In genomic region chr1:29245876-29246275, GRCh38 we compare ENCODE assay signal across 8 cellular contexts. TPM values are rescaled to one million over a fixed set of nuclear protein-coding genes. Genes with fewer than 3 reads are reported as not detected.
DNase-seq lines count a peak whose midpoint lies in the region; ATAC-seq and TF ChIP-seq lines count a peak whose summit lies in the region.

No MANE protein-coding gene starts in this region.

- POLR2A ChIA-PET in activated CD4-positive, alpha-beta memory T cell treated with anti-CD3 and anti-CD28 coated beads for 36 hours (lab: Charles Lee): no interaction called here
- POLR2A ChIA-PET in activated CD4-positive, alpha-beta memory T cell treated with anti-CD3 and anti-CD28 coated beads, Interleukin-2, amount 10 ng/mL, durations not matched to agents 7 days and 5 days (lab: Charles Lee): no interaction called here
- POLR2A ChIA-PET in Panc1 (lab: Charles Lee): no interaction called here

- H3K27ac Mint-ChIP-seq in activated CD4-positive, alpha-beta memory T cell treated with anti-CD3 and anti-CD28 coated beads for 36 hours: no peak overlapping the region
- H3K27ac Mint-ChIP-seq in activated CD4-positive, alpha-beta memory T cell treated with anti-CD3 and anti-CD28 coated beads, Interleukin-2, amount 10 ng/mL, durations not matched to agents 7 days and 5 days: no peak overlapping the region

- no peak overlapping the region for H3K4me3 Mint-ChIP-seq in activated CD4-positive, alpha-beta memory T cell treated with anti-CD3 and anti-CD28 coated beads for 36 hours
- no peak overlapping the region for H3K4me3 Mint-ChIP-seq in activated CD4-positive, alpha-beta memory T cell treated with anti-CD3 and anti-CD28 coated beads, Interleukin-2, amount 10 ng/mL, durations not matched to agents 7 days and 5 days

- in situ Hi-C loops in Panc1 (cut with HindIII; ENCODE audit: low pct_unique_long_range_greater_than_20kb, low sequenced_read_pairs): no loop called here

- H3K4me1 Mint-ChIP-seq in activated CD4-positive, alpha-beta memory T cell treated with anti-CD3 and anti-CD28 coated beads for 36 hours (ENCODE audit: low read depth): no peaks in the 10 kb centered on the region
- H3K4me1 Mint-ChIP-seq in activated CD4-positive, alpha-beta memory T cell treated with anti-CD3 and anti-CD28 coated beads, Interleukin-2, amount 10 ng/mL, durations not matched to agents 7 days and 5 days: no peaks in the 10 kb centered on the region

- no peak for TF ChIP-seq POLR2A in testis (IDR thresholded peaks at IDR 0.05)

- TF ChIP-seq CTCF in Panc1 (IDR thresholded peaks at IDR 0.05): peak; percentile 74; the same call in 1 of the 2 replicates
- TF ChIP-seq CTCF in foreskin keratinocyte (conservative IDR thresholded peaks at IDR 0.05): peak; percentile 81
- TF ChIP-seq CTCF in testis (IDR thresholded peaks at IDR 0.05): peak in 1 of 3 experiments; percentile 14

- H3K9me3 Mint-ChIP-seq in activated CD4-positive, alpha-beta memory T cell treated with anti-CD3 and anti-CD28 coated beads for 36 hours: no peaks in the 10 kb centered on the region
- H3K9me3 Mint-ChIP-seq in activated CD4-positive, alpha-beta memory T cell treated with anti-CD3 and anti-CD28 coated beads, Interleukin-2, amount 10 ng/mL, durations not matched to agents 7 days and 5 days: no peaks in the 10 kb centered on the region

- ATAC-seq in Panc1 (peak; percentile 75), foreskin keratinocyte (peak; percentile 42)

- H3K27me3 ChIP-seq in Panc1 (ENCODE audit: control insufficient read depth, insufficient read depth, low read length) (no peaks in the 10 kb centered on the region), foreskin keratinocyte (no peaks in the 10 kb centered on the region), testis (no peaks in the 10 kb centered on the region)

- H3K27ac ChIP-seq in Panc1 (ENCODE audit: low read length) (no peak overlapping the region), foreskin keratinocyte (no peak overlapping the region), testis (no peak overlapping the region)

- no peaks in the 10 kb centered on the region for H3K36me3 Mint-ChIP-seq in activated CD4-positive, alpha-beta memory T cell treated with anti-CD3 and anti-CD28 coated beads for 36 hours
- H3K36me3 Mint-ChIP-seq in activated CD4-positive, alpha-beta memory T cell treated with anti-CD3 and anti-CD28 coated beads, Interleukin-2, amount 10 ng/mL, durations not matched to agents 7 days and 5 days (ENCODE audit: low read depth): no peaks in the 10 kb centered on the region

- intact Hi-C loops in activated CD4-positive, alpha-beta memory T cell treated with anti-CD3 and anti-CD28 coated beads for 36 hours (cut with micrococcal nuclease): no loop called here
- intact Hi-C loops in Panc1 (cut with micrococcal nuclease; ENCODE audit: unreplicated experiment) (loop anchor here (10.0 kb wide), 1 partner anchor 99 kb away; no protein-coding TSS in a partner anchor), testis (cut with DNase I; ENCODE audit: low total_unique reads) (no loop called here)

- H3K9me3 ChIP-seq in Panc1 (ENCODE audit: control insufficient read depth, insufficient read depth, low read depth, low read length): no peaks in the 10 kb centered on the region
- H3K9me3 ChIP-seq in testis: no peaks in the 10 kb centered on the region

- no peak overlapping the region for H3K4me3 ChIP-seq in Panc1 (ENCODE audit: low read depth in 2 of 2, low read length in 2 of 2)
- H3K4me3 ChIP-seq in testis: no peak overlapping the region

- H3K36me3 ChIP-seq in Panc1 (ENCODE audit: control insufficient read depth, insufficient read depth, low read length) (no peaks in the 10 kb centered on the region), testis (ENCODE audit: low read depth, missing control alignments) (no peaks in the 10 kb centered on the region)

- peaks cover 19% of the 10 kb centered on the region for H3K27me3 Mint-ChIP-seq in activated CD4-positive, alpha-beta memory T cell treated with anti-CD3 and anti-CD28 coated beads for 36 hours
- H3K27me3 Mint-ChIP-seq in activated CD4-positive, alpha-beta memory T cell treated with anti-CD3 and anti-CD28 coated beads, Interleukin-2, amount 10 ng/mL, durations not matched to agents 7 days and 5 days: peaks cover 13% of the 10 kb centered on the region

- no TSS peak for BruUV-seq in Panc1 (replicated peaks; lab: Mats Ljungman, UMichigan)

- no peaks in the 10 kb centered on the region for H3K4me1 ChIP-seq in Panc1 (ENCODE audit: control insufficient read depth, insufficient read depth, low read length)
- H3K4me1 ChIP-seq in foreskin keratinocyte: peaks cover 15% of the 10 kb centered on the region
- no peaks in the 10 kb centered on the region for H3K4me1 ChIP-seq in testis

- CTCF ChIA-PET in activated CD4-positive, alpha-beta memory T cell treated with anti-CD3 and anti-CD28 coated beads for 36 hours (lab: Charles Lee): interaction anchor here (0.7 kb wide), 1 partner anchor 185 kb away, joined by 3 read pairs; no protein-coding TSS in a partner anchor
- CTCF ChIA-PET in activated CD4-positive, alpha-beta memory T cell treated with anti-CD3 and anti-CD28 coated beads, Interleukin-2, amount 10 ng/mL, durations not matched to agents 7 days and 5 days (lab: Charles Lee): interaction anchor here (1.4 kb wide), 1 partner anchor 1135 kb away, joined by 3 read pairs; no protein-coding TSS in a partner anchor
- CTCF ChIA-PET in Panc1 (lab: Charles Lee): interaction anchor here (0.6 to 1.0 kb wide), 3 partner anchors 97 to 1135 kb away, joined by 3 read pairs; no protein-coding TSS in a partner anchor

- 87 to 90% methylated on average over 5 of the region's 5 CpGs for WGBS in testis, 2 donors

- peak; percentile 36 for DNase-seq in activated CD4-positive, alpha-beta memory T cell treated with anti-CD3 and anti-CD28 coated beads for 36 hours
- DNase-seq in activated CD4-positive, alpha-beta memory T cell treated with anti-CD3 and anti-CD28 coated beads, Interleukin-2, amount 10 ng/mL, durations not matched to agents 7 days and 5 days: no peak
- DNase-seq in Panc1 (ENCODE audit: low read depth, low spot score) (peak; percentile 24), foreskin keratinocyte (peak in 1 of 2 donors; percentile 44), testis (peak; percentile 28)
- no peak for DNase-seq in stimulated activated CD4-positive, alpha-beta T cell treated with anti-CD3 and anti-CD28 coated beads, Interleukin-2, amount 100 ng/mL, for 24 hours
- DNase-seq in stimulated activated CD4-positive, alpha-beta T cell treated with anti-CD3 and anti-CD28 coated beads, Interleukin-1b, Interleukin-23, amount 100 ng/mL, for 48 hours: no peak
- no peak for DNase-seq in effector CD8-positive, alpha-beta T cell (lab: John Stamatoyannopoulos, UW)

RNA-seq across cellular contexts. Expression of gene PTPRU, which starts 9.6 kb away (rescaled TPM):
- total RNA-seq in activated CD4-positive, alpha-beta memory T cell treated with anti-CD3 and anti-CD28 coated beads for 36 hours: under 1 TPM; 0.17 to 0.85 TPM
- under 1 TPM; 0.13 to 0.68 TPM for total RNA-seq in activated CD4-positive, alpha-beta memory T cell treated with anti-CD3 and anti-CD28 coated beads, Interleukin-2, amount 10 ng/mL, durations not matched to agents 7 days and 5 days
- total RNA-seq in Panc1 (2021; ENCODE audit: unreplicated experiment) (0.72 TPM), foreskin keratinocyte (16.1 and 17.5 TPM in 2 replicates), testis (10 to 100 TPM; 21.7 to 39.1 TPM)
- 2.4 TPM for polyA plus RNA-seq in Panc1 (2012; ENCODE audit: insufficient read length)
- polyA plus RNA-seq in foreskin keratinocyte (8.6 and 9.4 TPM in 2 replicates), testis (ENCODE audit: insufficient read depth, low read depth, low replicate concordance) (13.3 TPM)

RNA-seq across cellular contexts. Expression of gene MECR, which starts 15.1 kb away (rescaled TPM):
- total RNA-seq in activated CD4-positive, alpha-beta memory T cell treated with anti-CD3 and anti-CD28 coated beads for 36 hours: 10 to 100 TPM; 34.7 to 37.2 TPM
- 10 to 100 TPM; 13.9 to 17.6 TPM for total RNA-seq in activated CD4-positive, alpha-beta memory T cell treated with anti-CD3 and anti-CD28 coated beads, Interleukin-2, amount 10 ng/mL, durations not matched to agents 7 days and 5 days
- 25.7 TPM for total RNA-seq in Panc1 (2021; ENCODE audit: unreplicated experiment)
- 31.2 TPM for polyA plus RNA-seq in Panc1 (2012; ENCODE audit: insufficient read length)
- total RNA-seq in foreskin keratinocyte: 30.5 and 35.7 TPM in 2 replicates
- polyA plus RNA-seq in foreskin keratinocyte: 31.7 and 33.6 TPM in 2 replicates
- 10 to 100 TPM; 37.3 to 38.9 TPM for total RNA-seq in testis
- polyA plus RNA-seq in testis (ENCODE audit: insufficient read depth, low read depth, low replicate concordance): 33.7 TPM

Comparison
In these comparisons a context has a peak if more than half of its experiments do, and no peak if none do; other contexts are left out.
1. DNase-seq: peak in activated CD4-positive, alpha-beta memory T cell treated with anti-CD3 and anti-CD28 coated beads for 36 hours (single experiment), Panc1 (single experiment) and testis (single experiment); none in activated CD4-positive, alpha-beta memory T cell treated with anti-CD3 and anti-CD28 coated beads, Interleukin-2, amount 10 ng/mL, durations not matched to agents 7 days and 5 days (single experiment), stimulated activated CD4-positive, alpha-beta T cell treated with anti-CD3 and anti-CD28 coated beads, Interleukin-2, amount 100 ng/mL, for 24 hours (0 of 2), stimulated activated CD4-positive, alpha-beta T cell treated with anti-CD3 and anti-CD28 coated beads, Interleukin-1b, Interleukin-23, amount 100 ng/mL, for 48 hours (single experiment) and effector CD8-positive, alpha-beta T cell (single experiment).